Comparison of ENCODE assay signal across 10 cellular contexts in genomic region chr11:112880454-112880853, GRCh38.
"Had no signal": no experiment of that assay in that cellular context is flagged by ENCODE, and none has a peak within 500 bp of the region (broad histone marks: within the 10 kb centered on the region; RNA-seq: fewer than 3 reads in every experiment).

No MANE protein-coding gene starts in this region.

- H3K4me1 ChIP-seq: right lobe of liver, thyroid gland had no signal

- ATAC-seq: esophagus mucosa had no signal

- H3K9me3 Mint-ChIP-seq: activated naive CD4-positive, alpha-beta T cell treated with anti-CD3 and anti-CD28 coated beads, Interleukin-2, amount 10 ng/mL, durations not matched to agents 7 days and 5 days; activated T-cell treated with anti-CD3 and anti-CD28 coated beads, Interleukin-2, amount 50 U/mL, for 24 hours had no signal

- H3K27me3 ChIP-seq: ovary, right lobe of liver, thyroid gland had no signal

- H3K4me3 ChIP-seq: ovary, right lobe of liver, thyroid gland had no signal

- DNase-seq: activated CD4-positive, alpha-beta T cell treated with anti-CD3 and anti-CD28 coated beads for 4 hours; activated naive CD4-positive, alpha-beta T cell treated with anti-CD3 and anti-CD28 coated beads, Interleukin-2, amount 10 ng/mL, durations not matched to agents 7 days and 5 days; activated T-cell treated with anti-CD3 and anti-CD28 coated beads, Interleukin-2, amount 50 U/mL, for 24 hours; hypothalamus; mesendoderm; ovary; right lobe of liver; SK-N-SH; thyroid gland had no signal

- H3K36me3 ChIP-seq: ovary, right lobe of liver, thyroid gland had no signal

- H3K36me3 Mint-ChIP-seq: activated naive CD4-positive, alpha-beta T cell treated with anti-CD3 and anti-CD28 coated beads, Interleukin-2, amount 10 ng/mL, durations not matched to agents 7 days and 5 days had no signal

- H3K9me3 ChIP-seq: ovary, right lobe of liver, SK-N-SH, thyroid gland had no signal

- H3K27ac Mint-ChIP-seq: activated naive CD4-positive, alpha-beta T cell treated with anti-CD3 and anti-CD28 coated beads, Interleukin-2, amount 10 ng/mL, durations not matched to agents 7 days and 5 days; activated T-cell treated with anti-CD3 and anti-CD28 coated beads, Interleukin-2, amount 50 U/mL, for 24 hours had no signal

- H3K4me3 Mint-ChIP-seq: activated naive CD4-positive, alpha-beta T cell treated with anti-CD3 and anti-CD28 coated beads, Interleukin-2, amount 10 ng/mL, durations not matched to agents 7 days and 5 days; activated T-cell treated with anti-CD3 and anti-CD28 coated beads, Interleukin-2, amount 50 U/mL, for 24 hours had no signal

- H3K27ac ChIP-seq: ovary, right lobe of liver, thyroid gland had no signal
